Comparison of ENCODE assay signal across 17 cellular contexts in genomic region chr10:129773359-129773990, GRCh38.
A peak's percentile ranks its signal among the peaks of the same experiment; 100 is the strongest.
DNase-seq lines count a peak whose midpoint lies in the region; ATAC-seq and TF ChIP-seq lines count a peak whose summit lies in the region.
"Had no signal": no experiment of that assay in that cellular context is flagged by ENCODE, and none has a peak within 500 bp of the region (broad histone marks: within the 10 kb centered on the region; RNA-seq: fewer than 3 reads in every experiment).

No MANE protein-coding gene starts in this region.

- H4K20me1 ChIP-seq in PC-9 (ENCODE audit: insufficient read depth) = no peaks in the 10 kb centered on the region

- no peaks in the 10 kb centered on the region for H3F3A ChIP-seq in PC-9 (ENCODE audit: insufficient read depth, low read depth)

- BruUV-seq in PC-9 (replicated peaks; lab: Mats Ljungman, UMichigan) = no TSS peak

- POLR2A ChIA-PET in PC-9 (lab: Charles Lee; ENCODE audit: unreplicated experiment) = no interaction called here

- H3K79me2 ChIP-seq in PC-9 (ENCODE audit: low read depth) = no peaks in the 10 kb centered on the region

- H3K9me3 Mint-ChIP-seq in natural killer cell = no peaks in the 10 kb centered on the region
- no peaks in the 10 kb centered on the region for H3K9me3 Mint-ChIP-seq in natural killer cell treated with Interleukin-12 subunit alpha and Interleukin-12 subunit beta and Interleukin-15 and Interleukin-18, amount 100 ng/mL, for 72 hours
- H3K9me3 Mint-ChIP-seq: GM23338 had no signal

- H3K4me2 ChIP-seq in PC-9 = no peak overlapping the region
- H3K4me2 ChIP-seq: GM23338 had no signal

- no peak overlapping the region for H3K4me3 Mint-ChIP-seq in natural killer cell
- H3K4me3 Mint-ChIP-seq in natural killer cell treated with Interleukin-12 subunit alpha and Interleukin-12 subunit beta and Interleukin-15 and Interleukin-18, amount 100 ng/mL, for 72 hours = no peak overlapping the region
- H3K4me3 Mint-ChIP-seq: GM23338 had no signal

- H3K36me3 Mint-ChIP-seq in natural killer cell = no peaks in the 10 kb centered on the region
- no peaks in the 10 kb centered on the region for H3K36me3 Mint-ChIP-seq in natural killer cell treated with Interleukin-12 subunit alpha and Interleukin-12 subunit beta and Interleukin-15 and Interleukin-18, amount 100 ng/mL, for 72 hours

- TF ChIP-seq CTCF in natural killer cell (IDR thresholded peaks at IDR 0.05) (no peak), spleen (IDR thresholded peaks at IDR 0.05 in 8 of 11, conservative IDR thresholded peaks at IDR 0.05 in 3 of 11) (no peak), vagina (IDR thresholded peaks at IDR 0.05) (no peak), PC-9 (conservative IDR thresholded peaks at IDR 0.05) (no peak)

- WGBS in spleen, 5 donors = 86 to 94% (median 90%) methylated on average over 5 to 11 of the region's 11 CpGs

- intact Hi-C loops in natural killer cell (cut with micrococcal nuclease) (no loop called here), spleen (cut with DNase I; ENCODE audit: low total_unique reads) (no loop called here), vagina (cut with DNase I) (no loop called here), PC-9 (cut with micrococcal nuclease; ENCODE audit: unreplicated experiment) (no loop called here)

- peaks cover 0 to 14% (median 0%) of the 10 kb centered on the region in 8 donors for H3K9me3 ChIP-seq in spleen
- H3K9me3 ChIP-seq in vagina = no peaks in the 10 kb centered on the region
- H3K9me3 ChIP-seq in PC-9 (ENCODE audit: insufficient read depth, low read depth) = no peaks in the 10 kb centered on the region

- no peak overlapping the region for H3K27ac Mint-ChIP-seq in natural killer cell
- no peak overlapping the region for H3K27ac Mint-ChIP-seq in natural killer cell treated with Interleukin-12 subunit alpha and Interleukin-12 subunit beta and Interleukin-15 and Interleukin-18, amount 100 ng/mL, for 72 hours
- H3K27ac Mint-ChIP-seq: GM23338 had no signal

- no peaks in the 10 kb centered on the region for H3K9me2 ChIP-seq in PC-9 (ENCODE audit: insufficient read depth)

- H3K27ac ChIP-seq in spleen (no peak overlapping the region), vagina (no peak overlapping the region), PC-9 (no peak overlapping the region)
- H3K27ac ChIP-seq: C4-2B had no signal

- ATAC-seq in natural killer cell = no peak
- no peak for ATAC-seq in natural killer cell treated with Interleukin-12 subunit alpha and Interleukin-12 subunit beta and Interleukin-15 and Interleukin-18, amount 100 ng/mL, for 72 hours
- ATAC-seq in left lobe of liver = peak; percentile 3
- no peak for ATAC-seq in GM19324 (IDR thresholded peaks at IDR 0.05; ENCODE audit: low FRiP score, unreplicated experiment)
- ATAC-seq: GM12878, GM23338, Panc1 had no signal

- DNase-seq in natural killer cell = peak; percentile 2
- no peak for DNase-seq in natural killer cell treated with Interleukin-12 subunit alpha and Interleukin-12 subunit beta and Interleukin-15 and Interleukin-18, amount 100 ng/mL, for 72 hours (ENCODE audit: low spot score)
- DNase-seq in left lobe of liver (ENCODE audit: low spot score) = peak; percentile 38
- peak; percentile 63 for DNase-seq in spleen
- DNase-seq in vagina (ENCODE audit: extremely low spot score in 2 of 2) = peak; percentile 37 to 74
- DNase-seq in PC-9 = no peak
- no peak for DNase-seq in MV-4-11 (lab: John Stamatoyannopoulos, UW)
- DNase-seq: GDM1, KBM-7, NCI-H1436 treated with DMSO at 0.1 percent for 48 hours, NCI-H2029 treated with DMSO at 0.1 percent for 48 hours, NCI-H510A treated with DMSO at 0.1 percent for 48 hours had no signal

- no peak for TF ChIP-seq POLR2A in spleen (IDR thresholded peaks at IDR 0.05)
- no peak for TF ChIP-seq POLR2A in vagina (IDR thresholded peaks at IDR 0.05)

- H3K27me3 ChIP-seq in spleen (replicated peaks in 1 of 7) (no peaks in the 10 kb centered on the region), vagina (no peaks in the 10 kb centered on the region), PC-9 (ENCODE audit: insufficient read depth, low read depth) (no peaks in the 10 kb centered on the region)

- H3K4me1 Mint-ChIP-seq in natural killer cell = peaks cover 0 to 5% of the 10 kb centered on the region in 2 donors
- no peaks in the 10 kb centered on the region for H3K4me1 Mint-ChIP-seq in natural killer cell treated with Interleukin-12 subunit alpha and Interleukin-12 subunit beta and Interleukin-15 and Interleukin-18, amount 100 ng/mL, for 72 hours (ENCODE audit: low read depth in 2 of 2)
- H3K4me1 Mint-ChIP-seq: GM23338 had no signal

- peaks cover 0 to 37% (median 16%) of the 10 kb centered on the region in 6 donors for H3K36me3 ChIP-seq in spleen
- no peaks in the 10 kb centered on the region for H3K36me3 ChIP-seq in vagina
- H3K36me3 ChIP-seq in PC-9 (ENCODE audit: low read depth) = no peaks in the 10 kb centered on the region

- no peak overlapping the region for H2AFZ ChIP-seq in PC-9
- H2AFZ ChIP-seq: GM23338 had no signal

- H3K27me3 Mint-ChIP-seq in natural killer cell (ENCODE audit: low read depth in 2 of 2) = no peaks in the 10 kb centered on the region
- no peaks in the 10 kb centered on the region for H3K27me3 Mint-ChIP-seq in natural killer cell treated with Interleukin-12 subunit alpha and Interleukin-12 subunit beta and Interleukin-15 and Interleukin-18, amount 100 ng/mL, for 72 hours

- H3K4me1 ChIP-seq in spleen (no peaks in the 10 kb centered on the region), vagina (no peaks in the 10 kb centered on the region), PC-9 (replicated peaks; ENCODE audit: insufficient read depth) (no peaks in the 10 kb centered on the region)

- CTCF ChIA-PET in PC-9 (lab: Charles Lee) = no interaction called here

- H3K4me3 ChIP-seq in spleen (no peak overlapping the region), vagina (no peak overlapping the region), PC-9 (no peak overlapping the region)
- H3K4me3 ChIP-seq: GM12878, GM23338 had no signal

Comparison
In these comparisons a context has a peak if more than half of its experiments do, and no peak if none do; other contexts are left out.
1. DNase-seq: peak in natural killer cell (single experiment), left lobe of liver (single experiment), spleen (single experiment) and vagina (2 of 2); none in natural killer cell treated with Interleukin-12 subunit alpha and Interleukin-12 subunit beta and Interleukin-15 and Interleukin-18, amount 100 ng/mL, for 72 hours (single experiment), PC-9 (0 of 2) and MV-4-11 (single experiment).